In the genomic region with DNA sequence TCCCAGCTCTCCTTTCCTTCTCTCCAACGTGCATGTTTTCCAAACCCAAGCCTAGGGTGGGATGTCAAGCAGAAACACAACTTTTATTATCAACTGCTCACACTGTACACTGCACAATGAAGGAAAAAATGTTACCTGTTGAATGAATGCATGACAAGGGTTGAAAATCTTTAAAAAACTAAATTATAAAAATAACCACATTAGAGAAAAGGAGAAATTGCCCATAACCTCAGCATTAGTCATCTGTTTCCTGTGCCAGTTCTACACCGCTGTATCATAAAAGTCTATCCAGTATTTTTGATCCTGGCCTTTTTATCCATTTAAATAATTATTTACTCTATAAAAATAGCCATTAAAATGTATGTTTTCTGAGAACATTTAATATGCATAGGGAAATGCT, we compare ENCODE assay signal across 23 cellular contexts.
A peak's percentile ranks its signal among the peaks of the same experiment; 100 is the strongest.
DNase-seq lines count a peak whose midpoint lies in the region; ATAC-seq lines count a peak whose summit lies in the region.
"Had no signal": no experiment of that assay in that cellular context is flagged by ENCODE, and none has a peak within 500 bp of the region (broad histone marks: within the 10 kb centered on the region; RNA-seq: fewer than 3 reads in every experiment).

No MANE protein-coding gene starts in this region.

- peaks cover 10% of the 10 kb centered on the region for H3K27me3 Mint-ChIP-seq in activated T-helper 1 cell treated with anti-CD3 and anti-CD28 coated beads, Interleukin-12 subunit alpha, Interleukin-12 subunit beta, Interleukin-2, Interleukin-4 antibody, amounts not matched to agents 30 ng/mL and 10 ng/mL and 1 ng/mL, durations not matched to agents 14 hours and 24 hours and 36 hours (ENCODE audit: insufficient read depth)
- peaks cover 15% of the 10 kb centered on the region for H3K27me3 Mint-ChIP-seq in stimulated activated memory B cell treated with anti-CD40 and anti-IgM and Interleukin-4, amounts not matched to agents 10 μg/mL and 1 μg/mL and 100 μg/mL, for 72 hours

- no peak overlapping the region for H3K4me3 Mint-ChIP-seq in activated T-helper 1 cell treated with anti-CD3 and anti-CD28 coated beads, Interleukin-12 subunit alpha, Interleukin-12 subunit beta, Interleukin-2, Interleukin-4 antibody, amounts not matched to agents 30 ng/mL and 10 ng/mL and 1 ng/mL, durations not matched to agents 14 hours and 24 hours and 36 hours
- no peak overlapping the region for H3K4me3 Mint-ChIP-seq in stimulated activated memory B cell treated with anti-CD40 and anti-IgM and Interleukin-4, amounts not matched to agents 10 μg/mL and 1 μg/mL and 100 μg/mL, for 72 hours
- H3K4me3 Mint-ChIP-seq: activated B cell treated with CpG ODN at 0.5 μM for 24 hours; activated naive CD4-positive, alpha-beta T cell treated with anti-CD3 and anti-CD28 coated beads for 36 hours; CD14-positive monocyte; immature natural killer cell; naive thymus-derived CD8-positive, alpha-beta T cell had no signal

- H3K9me3 Mint-ChIP-seq in activated T-helper 1 cell treated with anti-CD3 and anti-CD28 coated beads, Interleukin-12 subunit alpha, Interleukin-12 subunit beta, Interleukin-2, Interleukin-4 antibody, amounts not matched to agents 30 ng/mL and 10 ng/mL and 1 ng/mL, durations not matched to agents 14 hours and 24 hours and 36 hours, result no peaks in the 10 kb centered on the region
- H3K9me3 Mint-ChIP-seq in stimulated activated memory B cell treated with anti-CD40 and anti-IgM and Interleukin-4, amounts not matched to agents 10 μg/mL and 1 μg/mL and 100 μg/mL, for 72 hours, result no peaks in the 10 kb centered on the region
- H3K9me3 Mint-ChIP-seq: activated B cell treated with CpG ODN at 0.5 μM for 24 hours; activated naive CD4-positive, alpha-beta T cell treated with anti-CD3 and anti-CD28 coated beads for 36 hours; immature natural killer cell; naive thymus-derived CD8-positive, alpha-beta T cell had no signal

- H3K27ac Mint-ChIP-seq in activated T-helper 1 cell treated with anti-CD3 and anti-CD28 coated beads, Interleukin-12 subunit alpha, Interleukin-12 subunit beta, Interleukin-2, Interleukin-4 antibody, amounts not matched to agents 30 ng/mL and 10 ng/mL and 1 ng/mL, durations not matched to agents 14 hours and 24 hours and 36 hours, result no peak overlapping the region
- no peak overlapping the region for H3K27ac Mint-ChIP-seq in stimulated activated memory B cell treated with anti-CD40 and anti-IgM and Interleukin-4, amounts not matched to agents 10 μg/mL and 1 μg/mL and 100 μg/mL, for 72 hours
- H3K27ac Mint-ChIP-seq: activated B cell treated with CpG ODN at 0.5 μM for 24 hours; activated naive CD4-positive, alpha-beta T cell treated with anti-CD3 and anti-CD28 coated beads for 36 hours; CD14-positive monocyte; immature natural killer cell; naive thymus-derived CD8-positive, alpha-beta T cell had no signal

- no peaks in the 10 kb centered on the region for H3K4me1 Mint-ChIP-seq in activated T-helper 1 cell treated with anti-CD3 and anti-CD28 coated beads, Interleukin-12 subunit alpha, Interleukin-12 subunit beta, Interleukin-2, Interleukin-4 antibody, amounts not matched to agents 30 ng/mL and 10 ng/mL and 1 ng/mL, durations not matched to agents 14 hours and 24 hours and 36 hours (ENCODE audit: low read depth)
- H3K4me1 Mint-ChIP-seq in stimulated activated memory B cell treated with anti-CD40 and anti-IgM and Interleukin-4, amounts not matched to agents 10 μg/mL and 1 μg/mL and 100 μg/mL, for 72 hours, result no peaks in the 10 kb centered on the region
- H3K4me1 Mint-ChIP-seq: activated B cell treated with CpG ODN at 0.5 μM for 24 hours; CD14-positive monocyte; immature natural killer cell; naive thymus-derived CD8-positive, alpha-beta T cell had no signal

- DNase-seq in Kasumi-1 (lab: John Stamatoyannopoulos, UW), result peak; percentile 2 to 6
- peak; percentile 37 for DNase-seq in astrocyte of the hippocampus (ENCODE audit: low read depth, low spot score)
- DNase-seq in kidney glomerular epithelial cell (lab: John Stamatoyannopoulos, UW), result peak; percentile 21
- DNase-seq in activated T-helper 1 cell treated with anti-CD3 and anti-CD28 coated beads, Interleukin-12 subunit alpha, Interleukin-12 subunit beta, Interleukin-2, Interleukin-4 antibody, amounts not matched to agents 30 ng/mL and 10 ng/mL and 1 ng/mL, durations not matched to agents 14 hours and 24 hours and 36 hours (ENCODE audit: low spot score), result no peak
- DNase-seq in pons (ENCODE audit: low spot score), result no peak
- no peak for DNase-seq in stimulated activated naive CD4-positive, alpha-beta T cell treated with Interleukin-2 at 50 U/mL for 16 hours (lab: John Stamatoyannopoulos, UW)
- DNase-seq: activated B cell treated with CpG ODN at 0.5 μM for 24 hours; activated naive CD4-positive, alpha-beta T cell treated with anti-CD3 and anti-CD28 coated beads for 36 hours; adrenal gland; effector CD8-positive, alpha-beta T cell; erythroblast; hippocampal formation; immature natural killer cell; left ventricle myocardium superior; midbrain; naive thymus-derived CD8-positive, alpha-beta T cell; NCI-H526; occipital lobe; SIG-M5; stimulated activated CD4-positive, alpha-beta T cell treated with anti-CD3 and anti-CD28 coated beads, Interleukin-1b, Interleukin-23, amount 100 ng/mL, for 48 hours; upper lobe of left lung had no signal

- ATAC-seq in stimulated activated memory B cell treated with anti-CD40 and anti-IgM and Interleukin-4, amounts not matched to agents 10 μg/mL and 1 μg/mL and 100 μg/mL, for 72 hours, result no peak
- ATAC-seq: left ventricle myocardium superior; naive thymus-derived CD8-positive, alpha-beta T cell had no signal

- intact Hi-C loops in activated T-helper 1 cell treated with anti-CD3 and anti-CD28 coated beads, Interleukin-12 subunit alpha, Interleukin-12 subunit beta, Interleukin-2, Interleukin-4 antibody, amounts not matched to agents 30 ng/mL and 10 ng/mL and 1 ng/mL, durations not matched to agents 14 hours and 24 hours and 36 hours (cut with micrococcal nuclease), result no loop called here

- H3K36me3 Mint-ChIP-seq in activated T-helper 1 cell treated with anti-CD3 and anti-CD28 coated beads, Interleukin-12 subunit alpha, Interleukin-12 subunit beta, Interleukin-2, Interleukin-4 antibody, amounts not matched to agents 30 ng/mL and 10 ng/mL and 1 ng/mL, durations not matched to agents 14 hours and 24 hours and 36 hours (ENCODE audit: low read depth), result no peaks in the 10 kb centered on the region
- no peaks in the 10 kb centered on the region for H3K36me3 Mint-ChIP-seq in stimulated activated memory B cell treated with anti-CD40 and anti-IgM and Interleukin-4, amounts not matched to agents 10 μg/mL and 1 μg/mL and 100 μg/mL, for 72 hours
- H3K36me3 Mint-ChIP-seq: CD14-positive monocyte; immature natural killer cell; naive thymus-derived CD8-positive, alpha-beta T cell had no signal

Comparison
In these comparisons a context has a peak if more than half of its experiments do, and no peak if none do; other contexts are left out.
1. DNase-seq: peak in Kasumi-1 (2 of 2), astrocyte of the hippocampus (single experiment) and kidney glomerular epithelial cell (single experiment); none in activated T-helper 1 cell treated with anti-CD3 and anti-CD28 coated beads, Interleukin-12 subunit alpha, Interleukin-12 subunit beta, Interleukin-2, Interleukin-4 antibody, amounts not matched to agents 30 ng/mL and 10 ng/mL and 1 ng/mL, durations not matched to agents 14 hours and 24 hours and 36 hours (single experiment), pons (single experiment) and stimulated activated naive CD4-positive, alpha-beta T cell treated with Interleukin-2 at 50 U/mL for 16 hours (single experiment).